Comparison of ENCODE assay signal across 8 cellular contexts in the genomic region with DNA sequence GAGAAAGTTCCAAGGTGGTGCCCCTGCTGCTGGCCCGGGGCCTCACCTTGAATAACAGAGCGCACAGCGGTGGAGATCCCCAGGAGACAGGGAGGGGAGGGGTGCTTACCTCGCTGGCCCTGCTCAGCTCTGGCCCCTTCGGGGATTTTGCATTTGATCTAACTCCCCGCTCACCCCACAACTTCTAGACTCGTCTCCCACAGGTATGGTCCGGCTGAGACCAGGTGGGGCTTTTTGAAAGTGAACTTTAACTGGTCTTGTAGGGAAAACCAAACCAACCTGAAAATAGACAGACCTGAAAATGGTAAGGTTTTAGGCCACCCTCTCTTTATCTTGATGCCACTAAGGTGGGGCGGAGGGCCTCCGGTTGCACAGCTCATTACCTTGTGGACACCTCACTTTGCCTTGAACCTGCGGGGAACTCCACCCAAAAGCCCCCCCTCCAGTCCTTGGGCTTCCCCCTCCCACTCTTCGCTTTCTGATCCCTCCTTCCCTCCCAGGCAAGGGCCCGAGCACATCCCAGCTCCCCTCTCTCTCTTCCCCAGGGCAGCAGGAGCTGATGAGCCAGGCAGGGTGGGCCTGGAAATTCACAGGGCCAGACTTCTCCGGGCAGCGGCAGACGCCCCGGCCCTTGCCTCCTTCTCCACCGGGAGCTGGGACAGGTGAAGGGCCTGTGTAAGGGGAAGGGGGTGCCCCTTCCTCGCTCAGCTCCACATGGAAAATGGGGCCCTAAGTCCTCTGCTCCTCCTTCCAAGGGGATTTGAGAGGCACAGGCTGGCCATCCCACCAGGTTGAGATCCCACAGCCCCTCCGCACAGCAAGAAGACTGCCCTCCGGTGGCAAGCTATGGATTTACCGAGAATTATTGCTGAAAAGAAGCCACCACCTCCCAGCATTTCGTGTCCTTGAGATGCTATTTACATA. TPM values are rescaled to one million over a fixed set of nuclear protein-coding genes. Genes with fewer than 3 reads are reported as not detected.
DNase-seq lines count a peak whose midpoint lies in the region; ATAC-seq and TF ChIP-seq lines count a peak whose summit lies in the region.

No MANE protein-coding gene starts in this region.

- H3K4me3 ChIP-seq in cardiac fibroblast (replicated peaks in 1 of 2; ENCODE audit: low read depth in 2 of 2, low read length in 2 of 2) (no peak overlapping the region), mesenchymal stem cell (ENCODE audit: insufficient read depth in 1 of 2, low read depth in 1 of 2, low read length in 2 of 2) (no peak overlapping the region)

- peak; percentile 74 for TF ChIP-seq CTCF in cardiac fibroblast (IDR thresholded peaks at IDR 0.05; ENCODE audit: low read depth, low read length)

- peak overlapping the region; percentile 55 for H3K9ac ChIP-seq in mesenchymal stem cell (ENCODE audit: low read length)

- H3K4me1 ChIP-seq in mesenchymal stem cell (ENCODE audit: control insufficient read depth, insufficient read depth, low read depth, low read length), result peaks cover 3% of the 10 kb centered on the region

- no peak overlapping the region for H2AK5ac ChIP-seq in mesenchymal stem cell (ENCODE audit: low read length, severe bottlenecking)

- peak; percentile 30 for DNase-seq in NCI-H146 (lab: John Stamatoyannopoulos, UW)
- no peak for DNase-seq in NCI-H146 treated with DMSO at 0.1 percent for 48 hours (lab: John Stamatoyannopoulos, UW; ENCODE audit: unreplicated experiment)
- DNase-seq in HT-29 (ENCODE audit: low spot score), result peak; percentile 27
- peak; percentile 35 for DNase-seq in SK-N-DZ (ENCODE audit: low spot score)
- peak; percentile 55 to 79 for DNase-seq in cardiac fibroblast (ENCODE audit: low read depth in 2 of 2)
- peak; percentile 53 for DNase-seq in mesenchymal stem cell
- DNase-seq in NCI-H187 (lab: John Stamatoyannopoulos, UW), result no peak

- no peak overlapping the region for H4K8ac ChIP-seq in mesenchymal stem cell (ENCODE audit: low read length)

- H3K27me3 ChIP-seq in mesenchymal stem cell (ENCODE audit: control insufficient read depth in 1 of 2, insufficient read depth in 1 of 2, low read length in 2 of 2), result peaks cover 25 to 26% of the 10 kb centered on the region in 2 experiments

- H2BK120ac ChIP-seq in mesenchymal stem cell (ENCODE audit: low read depth, low read length), result no peak overlapping the region

- 41% methylated on average over 18 of the region's 23 CpGs for WGBS in mesenchymal stem cell

- no peak overlapping the region for H4K91ac ChIP-seq in mesenchymal stem cell (ENCODE audit: low read length)

- no peak overlapping the region for H2BK5ac ChIP-seq in mesenchymal stem cell (ENCODE audit: low read depth, low read length, poor library complexity, severe bottlenecking)

- H2BK15ac ChIP-seq in mesenchymal stem cell (ENCODE audit: low read depth, poor library complexity, severe bottlenecking), result no peak overlapping the region

- peak; percentile 53 for ATAC-seq in GM19455 (IDR thresholded peaks at IDR 0.05; ENCODE audit: unreplicated experiment)

- H3K14ac ChIP-seq in mesenchymal stem cell (ENCODE audit: low read length in 2 of 2), result no peak overlapping the region

- H3K4me2 ChIP-seq in mesenchymal stem cell (ENCODE audit: low read length, poor library complexity, severe bottlenecking), result no peak overlapping the region

- H3K9me3 ChIP-seq in mesenchymal stem cell (ENCODE audit: control insufficient read depth, low read length), result peaks cover 15% of the 10 kb centered on the region

- no peaks in the 10 kb centered on the region for H3K36me3 ChIP-seq in mesenchymal stem cell (ENCODE audit: control insufficient read depth in 1 of 2, insufficient read depth in 2 of 2, low read depth in 1 of 2, low read length in 2 of 2)

- no peak overlapping the region for H2BK12ac ChIP-seq in mesenchymal stem cell (ENCODE audit: low read length in 2 of 2)

- H3K23ac ChIP-seq in mesenchymal stem cell (ENCODE audit: low read length in 2 of 2), result no peak overlapping the region

- H3K18ac ChIP-seq in mesenchymal stem cell (ENCODE audit: low read depth in 1 of 2, low read length in 2 of 2), result no peak overlapping the region

- no peak overlapping the region for H3K27ac ChIP-seq in mesenchymal stem cell (ENCODE audit: low read length, poor library complexity, severe bottlenecking)

- H2AFZ ChIP-seq in mesenchymal stem cell (ENCODE audit: low read depth, low read length), result peak overlapping the region; percentile 64

- H3K79me1 ChIP-seq in mesenchymal stem cell (replicated peaks; ENCODE audit: low read length, poor library complexity, severe bottlenecking), result no peaks in the 10 kb centered on the region

- no peak overlapping the region for H3K4ac ChIP-seq in mesenchymal stem cell (ENCODE audit: low read depth in 1 of 2, low read length in 2 of 2)

RNA-seq across cellular contexts. Expression of a gene that starts 16.1 kb away (rescaled TPM):
- total RNA-seq in HT-29 (2014; rRNA removed; shearing (Covaris generic)), result 0.10 TPM in 1 of 2 replicates, not detected in the other
- polyA plus RNA-seq in SK-N-DZ (2014; cell fraction: cytosol; rRNA removed), result 0.07 and 0.14 TPM in 2 replicates
- not detected in 2 replicates for polyA plus RNA-seq in SK-N-DZ (2014; cell fraction: nucleus; rRNA removed)
- 0.03 TPM for polyA plus RNA-seq in mesenchymal stem cell (2013, experiment 1 of 2)
- polyA plus RNA-seq in mesenchymal stem cell (2013, experiment 2 of 2), result not detected

RNA-seq across cellular contexts. Expression of a gene that starts 59.9 kb away (rescaled TPM):
- total RNA-seq in HT-29 (2014; rRNA removed; shearing (Covaris generic)), result 87.4 and 88.0 TPM in 2 replicates
- polyA plus RNA-seq in SK-N-DZ (2014; cell fraction: cytosol; rRNA removed), result 61.1 and 74.3 TPM in 2 replicates
- polyA plus RNA-seq in SK-N-DZ (2014; cell fraction: nucleus; rRNA removed), result 371 and 472 TPM in 2 replicates
- 13.4 TPM for polyA plus RNA-seq in mesenchymal stem cell (2013, experiment 1 of 2)
- polyA plus RNA-seq in mesenchymal stem cell (2013, experiment 2 of 2), result 14.0 TPM

Comparison
In these comparisons a context has a peak if more than half of its experiments do, and no peak if none do; other contexts are left out.
1. DNase-seq: peak in NCI-H146 (single experiment), HT-29 (single experiment), SK-N-DZ (single experiment), cardiac fibroblast (2 of 2) and mesenchymal stem cell (single experiment); none in NCI-H146 treated with DMSO at 0.1 percent for 48 hours (single experiment) and NCI-H187 (0 of 2).